Comparison of ENCODE assay signal across 9 cellular contexts in genomic region chr12:12032260-12032761, GRCh38. TPM values are rescaled to one million over a fixed set of nuclear protein-coding genes. Genes with fewer than 3 reads are reported as not detected.
DNase-seq lines count a peak whose midpoint lies in the region; ATAC-seq and TF ChIP-seq lines count a peak whose summit lies in the region.
"Had no signal": no experiment of that assay in that cellular context is flagged by ENCODE, and none has a peak within 500 bp of the region (broad histone marks: within the 10 kb centered on the region; RNA-seq: fewer than 3 reads in every experiment).

No MANE protein-coding gene starts in this region.

- peak; percentile 25 for ATAC-seq in HG03342 (IDR thresholded peaks at IDR 0.05; ENCODE audit: unreplicated experiment)
- no peak for ATAC-seq in GM19351 (IDR thresholded peaks at IDR 0.05; ENCODE audit: unreplicated experiment)
- ATAC-seq in foreskin keratinocyte: no peak

- no peaks in the 10 kb centered on the region for H3K9me2 ChIP-seq in DOHH2 (replicated peaks; ENCODE audit: control insufficient read depth, low read length)

- no peaks in the 10 kb centered on the region for H3K79me2 ChIP-seq in DOHH2 (ENCODE audit: control insufficient read depth, low read length)

- H3K4me1 ChIP-seq in DOHH2 (ENCODE audit: control insufficient read depth, low read length): peaks cover 19% of the 10 kb centered on the region
- H3K4me1 ChIP-seq in prostate gland (replicated peaks): peaks cover 4% of the 10 kb centered on the region
- no peaks in the 10 kb centered on the region for H3K4me1 ChIP-seq in foreskin keratinocyte

- intact Hi-C loops in dorsolateral prefrontal cortex (cut with DNase I) (loop anchor here (1.0 to 10.0 kb wide), 4 partner anchors 208 to 452 kb away; partner anchors contain the start of gene ETV6 (in 1 of the 2)), prostate gland (cut with DNase I) (loop anchor here (2.0 to 10.0 kb wide), 4 partner anchors 138 to 662 kb away; partner anchors contain the start of gene GPR19)

- peak in 1 of 10 donors; percentile 45 for DNase-seq in dorsolateral prefrontal cortex
- DNase-seq in prostate gland (ENCODE audit: low spot score): no peak
- no peak for DNase-seq in HK-2 (ENCODE audit: unreplicated experiment)
- DNase-seq in GM10266 (ENCODE audit: extremely low spot score): no peak
- no peak for DNase-seq in foreskin keratinocyte

- no peak for TF ChIP-seq POLR2A in prostate gland (IDR thresholded peaks at IDR 0.05)

- no peak overlapping the region for H3K27ac ChIP-seq in DOHH2 (ENCODE audit: low read depth, low read length)
- peak overlapping the region in 40 of 59 donors; percentile 22 to 90 (median 82) for H3K27ac ChIP-seq in dorsolateral prefrontal cortex
- H3K27ac ChIP-seq in prostate gland: peak overlapping the region; percentile 64 to 70
- H3K27ac ChIP-seq in foreskin keratinocyte: no peak overlapping the region
- H3K27ac ChIP-seq: neutrophil had no signal

- no peaks in the 10 kb centered on the region for H3F3A ChIP-seq in DOHH2 (ENCODE audit: control insufficient read depth, insufficient read depth)

- no peaks in the 10 kb centered on the region for H3K27me3 ChIP-seq in DOHH2 (ENCODE audit: control insufficient read depth, low read length)
- H3K27me3 ChIP-seq in dorsolateral prefrontal cortex: no peaks in the 10 kb centered on the region
- no peaks in the 10 kb centered on the region for H3K27me3 ChIP-seq in prostate gland (replicated peaks; ENCODE audit: insufficient read depth)
- H3K27me3 ChIP-seq in foreskin keratinocyte: no peaks in the 10 kb centered on the region
- H3K27me3 ChIP-seq: neutrophil had no signal

- peak overlapping the region; percentile 70 for H3K4me2 ChIP-seq in DOHH2 (ENCODE audit: low read length)

- WGBS in prostate gland: 77% methylated on average over 12 of the region's 12 CpGs

- H3K4me3 ChIP-seq in DOHH2 (ENCODE audit: low read length) (no peak overlapping the region; the same call in 1 of the 2 replicates), dorsolateral prefrontal cortex (peak overlapping the region in 34 of 59 donors; percentile 24 to 71 (median 58)), prostate gland (no peak overlapping the region)

- no peak for TF ChIP-seq CTCF in DOHH2 (IDR thresholded peaks at IDR 0.05; ENCODE audit: low read depth, low read length, poor library complexity, severe bottlenecking)
- TF ChIP-seq CTCF in dorsolateral prefrontal cortex (IDR thresholded peaks at IDR 0.05 in 54 of 56, conservative IDR thresholded peaks at IDR 0.05 in 2 of 56; ENCODE audit: low read depth in 1 of 56, partially characterized antibody in 56 of 56): no peak
- TF ChIP-seq CTCF in prostate gland (IDR thresholded peaks at IDR 0.05): no peak
- TF ChIP-seq CTCF in GM10266 (IDR thresholded peaks at IDR 0.05; ENCODE audit: control insufficient read depth, insufficient read depth, low read depth, missing control alignments): no peak
- no peak for TF ChIP-seq CTCF in foreskin keratinocyte (conservative IDR thresholded peaks at IDR 0.05)

- H3K9me3 ChIP-seq in DOHH2 (ENCODE audit: control insufficient read depth, insufficient read depth, low read length) (no peaks in the 10 kb centered on the region), prostate gland (no peaks in the 10 kb centered on the region)
- H3K9me3 ChIP-seq: neutrophil had no signal

- H3K36me3 ChIP-seq in DOHH2 (ENCODE audit: control insufficient read depth, low read length): no peaks in the 10 kb centered on the region
- H3K36me3 ChIP-seq in prostate gland: no peaks in the 10 kb centered on the region
- H3K36me3 ChIP-seq: neutrophil had no signal

- H4K20me1 ChIP-seq in DOHH2 (ENCODE audit: control insufficient read depth, insufficient read depth, low read depth, low read length): no peaks in the 10 kb centered on the region

RNA-seq across cellular contexts. Expression of gene BCL2L14, which starts 38.4 kb away (rescaled TPM):
- total RNA-seq in dorsolateral prefrontal cortex (under 1 TPM in 9 of 120 experiments, not detected in 111; 0.28 to 0.55 (median 0.39) TPM), prostate gland (10 to 100 TPM in 1 of 2 donors, 1 to 10 TPM in 1; 6.0 to 14.0 TPM), foreskin keratinocyte (not detected in 2 replicates)
- polyA plus RNA-seq in foreskin keratinocyte: not detected in 2 replicates

Comparison
In these comparisons a context has a peak if more than half of its experiments do, and no peak if none do; other contexts are left out.
1. H3K27ac ChIP-seq: peak in dorsolateral prefrontal cortex (40 of 59) and prostate gland (2 of 2); none in DOHH2 (single experiment) and foreskin keratinocyte (single experiment).
2. H3K4me3 ChIP-seq: peak in dorsolateral prefrontal cortex (34 of 59); none in DOHH2 (single experiment) and prostate gland (0 of 2).